Comparison of ENCODE assay signal across 5 cellular contexts in the genomic region with DNA sequence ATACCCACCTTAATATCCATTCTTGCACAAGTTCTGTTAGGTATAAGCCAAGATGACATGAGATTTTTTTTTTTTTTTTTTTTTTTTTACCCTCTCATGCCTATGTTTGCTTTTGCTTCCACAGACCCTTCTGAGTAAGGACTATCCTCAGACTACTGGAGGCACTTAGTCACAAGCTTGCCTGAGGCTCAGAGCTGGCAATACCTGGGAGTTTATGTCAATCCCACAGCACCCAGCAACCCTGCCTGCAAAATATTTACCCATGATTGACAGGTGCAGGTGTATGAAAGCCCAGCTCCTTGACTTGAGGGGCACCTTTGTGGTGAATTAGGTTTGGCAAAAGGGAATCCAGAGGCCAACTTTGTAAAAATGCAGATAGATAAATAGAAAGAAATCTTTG. TPM values are rescaled to one million over a fixed set of nuclear protein-coding genes. Genes with fewer than 3 reads are reported as not detected.
"Had no signal": no experiment of that assay in that cellular context is flagged by ENCODE, and none has a peak within 500 bp of the region (broad histone marks: within the 10 kb centered on the region; RNA-seq: fewer than 3 reads in every experiment).

No MANE protein-coding gene starts in this region.

RNA-seq across cellular contexts. Expression of a gene that starts 11.7 kb away (rescaled TPM):
- polyA plus RNA-seq: naive thymus-derived CD4-positive, alpha-beta T cell; neural cell; ovary; right cardiac atrium; stomach had no signal
